Comparison of ENCODE assay signal across 8 cellular contexts in the genomic region with DNA sequence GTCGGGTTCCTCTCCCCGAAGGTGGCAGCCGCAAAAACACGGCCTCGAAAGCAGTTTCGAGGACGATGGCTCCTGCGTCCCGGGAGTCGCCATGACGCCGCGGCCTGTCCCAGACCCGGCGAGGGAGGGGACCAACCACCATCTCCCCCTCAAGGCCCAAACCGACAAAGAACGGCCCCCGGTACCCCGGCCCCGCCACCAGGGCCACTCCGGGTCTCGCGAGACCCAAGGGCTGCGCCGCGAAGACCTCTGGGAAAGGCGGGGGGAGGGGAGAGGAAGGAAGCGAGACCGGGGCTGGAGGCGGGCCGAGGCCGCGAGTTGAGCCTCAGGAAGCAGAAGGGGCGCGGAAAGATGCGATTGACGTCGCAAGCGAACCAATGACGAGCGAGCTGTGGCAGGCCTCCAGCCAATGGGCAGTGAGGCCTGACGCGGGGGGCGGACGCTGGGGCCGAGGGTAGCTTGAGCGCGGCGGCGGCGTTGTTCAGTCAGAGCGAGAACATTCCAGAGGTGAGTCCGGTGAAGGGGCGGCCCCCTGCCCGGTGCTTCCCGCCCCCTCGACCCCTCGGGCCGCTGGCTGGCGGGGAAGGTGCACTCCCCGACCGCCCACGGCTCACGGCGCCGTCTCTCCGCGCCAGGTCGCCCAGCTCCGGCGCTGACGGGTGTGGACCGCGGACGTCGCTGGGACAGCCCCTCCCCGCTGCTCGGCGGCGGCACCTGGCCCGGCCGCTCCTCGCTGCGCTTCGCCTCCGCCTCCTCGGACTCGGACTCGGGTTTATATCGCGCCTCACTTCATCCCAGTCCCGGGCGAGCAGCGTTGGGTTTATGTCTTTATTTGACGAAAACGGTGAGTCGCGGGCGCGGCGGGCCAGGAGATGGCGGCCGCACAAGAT. TPM values are rescaled to one million over a fixed set of nuclear protein-coding genes. Genes with fewer than 3 reads are reported as not detected.
DNase-seq lines count a peak whose midpoint lies in the region; ATAC-seq and TF ChIP-seq lines count a peak whose summit lies in the region.

Gene EIF5 (plus strand): TSS at position 484 of the 890 bp plus-strand sequence. CDS start 1,624 bp downstream, outside the sequence.

- no peaks in the 10 kb centered on the region for H3K27me3 ChIP-seq in breast epithelium

- H3K9me3 ChIP-seq in breast epithelium, result no peaks in the 10 kb centered on the region
- no peaks in the 10 kb centered on the region for H3K9me3 ChIP-seq in iPS-18c (ENCODE audit: control insufficient read depth, insufficient read depth, low read length)

- H3K27ac ChIP-seq in VCaP (peak within 1 kb of the TSS; percentile 99), breast epithelium (peak within 1 kb of the TSS; percentile 100), skin epidermis (peak within 1 kb of the TSS; percentile 97 to 100 (median 100))

- CTCF ChIA-PET in AG04449 (lab: Yijun Ruan, JAX), result interaction anchor here (0.7 to 4.4 kb wide), 4 partner anchors 24 to 57 kb away, joined by 3 to 15 read pairs (median 3); no protein-coding TSS in a partner anchor

- DNase-seq in AG04449 (ENCODE audit: low read depth, low spot score) (peak; percentile 89), NCI-H2196 treated with DMSO at 0.1 percent for 48 hours (lab: John Stamatoyannopoulos, UW; ENCODE audit: unreplicated experiment) (peak; percentile 79), breast epithelium (ENCODE audit: low spot score in 2 of 2) (peak; percentile 99)

- peaks cover 18% of the 10 kb centered on the region for H3K36me3 ChIP-seq in breast epithelium

- TF ChIP-seq POLR2A in breast epithelium (IDR thresholded peaks at IDR 0.05), result peak; percentile 96

- POLR2A ChIA-PET in AG04449 (lab: Yijun Ruan, JAX), result interaction anchor here (0.5 to 1.5 kb wide), 18 partner anchors 9 to 574 kb away, joined by 3 to 11 read pairs (median 3); partner anchors contain the start of gene MARK3

- peak; percentile 12 for TF ChIP-seq CTCF in AG04449 (IDR thresholded peaks at IDR 0.05; ENCODE audit: insufficient read depth, low read length, missing control alignments)
- TF ChIP-seq CTCF in VCaP (conservative IDR thresholded peaks at IDR 0.05), result 0 out of 2 replicates have a peak, but pooled peaks have one; percentile 7
- TF ChIP-seq CTCF in breast epithelium (IDR thresholded peaks at IDR 0.05), result peak; percentile 70 to 87 (median 71)

- H3K4me1 ChIP-seq in breast epithelium, result peaks cover 0 to 11% of the 10 kb centered on the region in 2 donors

- intact Hi-C loops in breast epithelium (cut with DNase I; ENCODE audit: low total_unique reads), result loop anchor here (5.0 kb wide), 1 partner anchor 238 kb away; no protein-coding TSS in a partner anchor

- H3K4me3 ChIP-seq in AG04449 (ENCODE audit: low read depth, low read length) (peak within 1 kb of the TSS; percentile 88), breast epithelium (peak within 1 kb of the TSS; percentile 91 to 100 (median 97)), iPS-18c (ENCODE audit: insufficient read depth, low read depth, low read length) (peak within 1 kb of the TSS; percentile 96), skin epidermis (peak within 1 kb of the TSS; percentile 83 to 97 (median 95))

- ATAC-seq in GM18870 (IDR thresholded peaks at IDR 0.05; ENCODE audit: unreplicated experiment), result peak; percentile 78
- ATAC-seq in HG03135 (IDR thresholded peaks at IDR 0.05; ENCODE audit: unreplicated experiment), result peak; percentile 85

RNA-seq across cellular contexts. Expression of gene EIF5, which starts in this region (rescaled TPM):
- total RNA-seq in breast epithelium, result 100 to 1,000 TPM; 143 to 254 (median 150) TPM

Comparison
In these comparisons a context has a peak if more than half of its experiments do, and no peak if none do; other contexts are left out.
1. Peak in every context shown above with its lines: DNase-seq, ATAC-seq, H3K4me3 ChIP-seq and H3K27ac ChIP-seq.
2. CTCF ChIP-seq: peak in every context shown above with its lines; median percentile 71 in breast epithelium; 12 in AG04449; 7 in VCaP.